Comparison of ENCODE assay signal across 21 cellular contexts in genomic region chr4:78653655-78654054, GRCh38.
DNase-seq lines count a peak whose midpoint lies in the region; ATAC-seq, FAIRE-seq and TF ChIP-seq lines count a peak whose summit lies in the region.
"Had no signal": no experiment of that assay in that cellular context is flagged by ENCODE, and none has a peak within 500 bp of the region (broad histone marks: within the 10 kb centered on the region; RNA-seq: fewer than 3 reads in every experiment).

No MANE protein-coding gene starts in this region.

- H3K4me3 ChIP-seq in H1 (ENCODE audit: extremely low read depth in 1 of 4, insufficient read depth in 2 of 4, low read depth in 3 of 4, low read length in 4 of 4) = peak overlapping the region in 1 of 4 experiments; percentile 25; a peak in 1 of 8 replicates
- H3K4me3 ChIP-seq: esophagus squamous epithelium had no signal

- DNase-seq in EL (peak; percentile 29), HEK293T (ENCODE audit: extremely low spot score) (peak; percentile 13), SK-MEL-5 (ENCODE audit: low read depth, low spot score) (peak; percentile 32), H1 (ENCODE audit: low read depth in 1 of 2, low spot score in 2 of 2) (no peak), NCI-H1694 (lab: John Stamatoyannopoulos, UW) (no peak)
- DNase-seq in stimulated activated effector memory CD8-positive, alpha-beta T cell treated with anti-CD3 and anti-CD28 coated beads, Interleukin-12 subunit alpha, Interleukin-12 subunit beta, amount 100 ng/mL, for 72 hours (ENCODE audit: low spot score in 2 of 2) = no peak
- DNase-seq: activated CD4-positive, alpha-beta T cell treated with anti-CD3 and anti-CD28 coated beads, Interleukin-2, amount 50 U/mL, for 48 hours; activated naive CD4-positive, alpha-beta T cell treated with anti-CD3 and anti-CD28 coated beads, Interleukin-2, amount 10 ng/mL, durations not matched to agents 7 days and 5 days; activated T-cell treated with anti-CD3 and anti-CD28 coated beads, Interleukin-2, amount 50 U/mL, for 1 hour; Caco-2; dermis blood vessel endothelial cell; esophagus squamous epithelium; NCI-H2029; NCI-H510A treated with DMSO at 0.1 percent for 48 hours; nephron progenitor cell had no signal

- H2AK5ac ChIP-seq in H1 (ENCODE audit: low read depth, low read length) = no peak overlapping the region

- no peak for TF ChIP-seq POLR2A in H1 (IDR thresholded peaks at IDR 0.05; ENCODE audit: control extremely low read depth in 1 of 2, low read depth in 2 of 2, low read length in 2 of 2)

- H3K4me2 ChIP-seq in H1 (ENCODE audit: insufficient read depth in 1 of 2, low read depth in 2 of 2, low read length in 2 of 2) = peak overlapping the region; percentile 18 to 20; a peak in 2 of 4 replicates

- in situ Hi-C loops in SK-MEL-5 (cut with HindIII; ENCODE audit: low pct_unique_long_range_greater_than_20kb, low sequenced_read_pairs) = no loop called here

- no peaks in the 10 kb centered on the region for H3K36me3 Mint-ChIP-seq in stimulated activated effector memory CD8-positive, alpha-beta T cell treated with anti-CD3 and anti-CD28 coated beads, Interleukin-12 subunit alpha, Interleukin-12 subunit beta, amount 100 ng/mL, for 72 hours
- H3K36me3 Mint-ChIP-seq: activated naive CD4-positive, alpha-beta T cell treated with anti-CD3 and anti-CD28 coated beads, Interleukin-2, amount 10 ng/mL, durations not matched to agents 7 days and 5 days; memory B cell had no signal

- no peak overlapping the region for H3K27ac ChIP-seq in H1 (ENCODE audit: low read depth, low read length)

- H3K79me2 ChIP-seq in H1 (ENCODE audit: control insufficient read depth in 1 of 2, insufficient read depth in 2 of 2, low read length in 2 of 2) = no peaks in the 10 kb centered on the region

- POLR2A ChIA-PET in HEK293T (lab: Yijun Ruan, JAX) (no interaction called here), H1 (lab: Charles Lee; ENCODE audit: partially characterized antibody) (interaction anchor here (0.9 kb wide), 1 partner anchor 91 kb away, joined by 3 read pairs; no protein-coding TSS in a partner anchor)

- H3K9me3 ChIP-seq in H1 (ENCODE audit: insufficient read depth in 2 of 2, low read depth in 1 of 2, low read length in 1 of 2) = no peaks in the 10 kb centered on the region
- H3K9me3 ChIP-seq: Caco-2, esophagus squamous epithelium had no signal

- no peak for TF ChIP-seq EP300 in H1 (IDR thresholded peaks at IDR 0.05; ENCODE audit: borderline replicate concordance in 1 of 2, low read depth in 2 of 2, low read length in 2 of 2)

- no peak overlapping the region for H4K91ac ChIP-seq in H1 (replicated peaks; ENCODE audit: insufficient read length, low read length)

- CTCF ChIA-PET in HEK293T (lab: Yijun Ruan, JAX) = interaction anchor here (0.6 to 1.9 kb wide), 2 partner anchors 9 to 99 kb away, joined by 4 read pairs; no protein-coding TSS in a partner anchor
- CTCF ChIA-PET in H1 (lab: Charles Lee; ENCODE audit: partially characterized antibody) = interaction anchor here (1.1 to 1.3 kb wide), 3 partner anchors 9 to 179 kb away, joined by 3 to 8 read pairs (median 4); no protein-coding TSS in a partner anchor

- H2BK15ac ChIP-seq in H1 (ENCODE audit: low read length) = no peak overlapping the region

- H3K23me2 ChIP-seq in H1 (ENCODE audit: low read depth, low read length) = no peaks in the 10 kb centered on the region

- no peak overlapping the region for H2BK12ac ChIP-seq in H1 (ENCODE audit: low read depth, low read length)

- H3K27ac Mint-ChIP-seq in stimulated activated effector memory CD8-positive, alpha-beta T cell treated with anti-CD3 and anti-CD28 coated beads, Interleukin-12 subunit alpha, Interleukin-12 subunit beta, amount 100 ng/mL, for 72 hours = no peak overlapping the region
- H3K27ac Mint-ChIP-seq: activated naive CD4-positive, alpha-beta T cell treated with anti-CD3 and anti-CD28 coated beads, Interleukin-2, amount 10 ng/mL, durations not matched to agents 7 days and 5 days; memory B cell had no signal

- H3K79me1 ChIP-seq in H1 (ENCODE audit: low read depth, low read length) = no peaks in the 10 kb centered on the region

- 0 out of 2 replicates have a peak overlapping the region, but pooled peaks have one; percentile 57 for H2AFZ ChIP-seq in H1 (ENCODE audit: low read length)

- H3K4ac ChIP-seq in H1 (replicated peaks; ENCODE audit: insufficient read length, low read depth, low read length) = no peak overlapping the region

- H3K9ac ChIP-seq in H1 (replicated peaks in 1 of 4; ENCODE audit: extremely low read depth in 1 of 4, low read depth in 3 of 4, low read length in 3 of 4) = no peak overlapping the region

- WGBS in H1 (ENCODE audit: extremely low coverage in 1 of 2, insufficient coverage in 1 of 2, insufficient read length in 1 of 2, insufficient replicate concordance in 2 of 2, low coverage in 1 of 2, low lambda C conversion rate in 2 of 2, missing lambda C conversion rate in 1 of 2), 2 experiments = 17% methylated on average over 2 of the region's 2 CpGs; no CpG with 5 or more reads in 1 of the 2 experiments

- H3K56ac ChIP-seq in H1 (replicated peaks; ENCODE audit: insufficient read length, low read depth, low read length) = no peak overlapping the region

- H3K18ac ChIP-seq in H1 (ENCODE audit: extremely low read depth, low read length) = no peak overlapping the region

- ATAC-seq in HG02973 (IDR thresholded peaks at IDR 0.05; ENCODE audit: unreplicated experiment) (no peak), GM21619 (IDR thresholded peaks at IDR 0.05; ENCODE audit: unreplicated experiment) (no peak)
- ATAC-seq in stimulated activated effector memory CD8-positive, alpha-beta T cell treated with anti-CD3 and anti-CD28 coated beads, Interleukin-12 subunit alpha, Interleukin-12 subunit beta, amount 100 ng/mL, for 72 hours = no peak
- ATAC-seq: Panc1 had no signal

- no peak for TF ChIP-seq RAD21 in H1 (IDR thresholded peaks at IDR 0.05 in 1 of 2, conservative IDR thresholded peaks at IDR 0.05 in 1 of 2; ENCODE audit: low read depth in 2 of 2, low read length in 2 of 2)

- no peaks in the 10 kb centered on the region for H3K36me3 ChIP-seq in H1 (ENCODE audit: control insufficient read depth in 2 of 4, insufficient read depth in 4 of 4, low read length in 3 of 4)
- H3K36me3 ChIP-seq: esophagus squamous epithelium had no signal

- H2BK20ac ChIP-seq in H1 (ENCODE audit: low read length) = no peak overlapping the region

- no peak for TF ChIP-seq CTCF in H1 (IDR thresholded peaks at IDR 0.05; ENCODE audit: control extremely low read depth in 1 of 3, insufficient read depth in 1 of 3, low read depth in 1 of 3, low read length in 3 of 3)

- H3K27me3 ChIP-seq in H1 (replicated peaks in 1 of 4; ENCODE audit: control insufficient read depth in 3 of 4, extremely low read depth in 1 of 4, insufficient read depth in 3 of 4, low read length in 3 of 4) = no peaks in the 10 kb centered on the region
- H3K27me3 ChIP-seq: esophagus squamous epithelium had no signal

- H3K14ac ChIP-seq in H1 (ENCODE audit: insufficient read length) = no peak overlapping the region

- H3K23ac ChIP-seq in H1 (ENCODE audit: insufficient read length) = no peak overlapping the region

- H4K5ac ChIP-seq in H1 (ENCODE audit: insufficient read length, low read depth, low read length) = no peak overlapping the region

- no peak overlapping the region for H2BK120ac ChIP-seq in H1 (replicated peaks; ENCODE audit: low read depth, low read length)

- H3K4me3 Mint-ChIP-seq in stimulated activated effector memory CD8-positive, alpha-beta T cell treated with anti-CD3 and anti-CD28 coated beads, Interleukin-12 subunit alpha, Interleukin-12 subunit beta, amount 100 ng/mL, for 72 hours = no peak overlapping the region
- H3K4me3 Mint-ChIP-seq: activated naive CD4-positive, alpha-beta T cell treated with anti-CD3 and anti-CD28 coated beads, Interleukin-2, amount 10 ng/mL, durations not matched to agents 7 days and 5 days; memory B cell; nephron progenitor cell had no signal

- H3K4me1 Mint-ChIP-seq in stimulated activated effector memory CD8-positive, alpha-beta T cell treated with anti-CD3 and anti-CD28 coated beads, Interleukin-12 subunit alpha, Interleukin-12 subunit beta, amount 100 ng/mL, for 72 hours = peaks cover 20% of the 10 kb centered on the region

- FAIRE-seq in H1 (lab: Jason Lieb, UNC) = no peak
- FAIRE-seq: islet of Langerhans, TTC549 had no signal

- no peaks in the 10 kb centered on the region for H3K9me3 Mint-ChIP-seq in stimulated activated effector memory CD8-positive, alpha-beta T cell treated with anti-CD3 and anti-CD28 coated beads, Interleukin-12 subunit alpha, Interleukin-12 subunit beta, amount 100 ng/mL, for 72 hours
- H3K9me3 Mint-ChIP-seq: activated naive CD4-positive, alpha-beta T cell treated with anti-CD3 and anti-CD28 coated beads, Interleukin-2, amount 10 ng/mL, durations not matched to agents 7 days and 5 days; memory B cell; nephron progenitor cell had no signal

- no peaks in the 10 kb centered on the region for H4K20me1 ChIP-seq in H1 (replicated peaks in 1 of 2; ENCODE audit: control insufficient read depth in 1 of 2, insufficient read depth in 2 of 2, low read length in 2 of 2)

- H4K8ac ChIP-seq in H1 (ENCODE audit: extremely low read depth, insufficient read depth, low read length) = no peak overlapping the region

- H3K4me1 ChIP-seq in H1 (replicated peaks in 1 of 4; ENCODE audit: control insufficient read depth in 3 of 4, insufficient read depth in 4 of 4, low read length in 3 of 4) = no peaks in the 10 kb centered on the region
- H3K4me1 ChIP-seq: Caco-2 had no signal

- H2BK5ac ChIP-seq in H1 (ENCODE audit: low read depth, low read length) = no peak overlapping the region

TF ChIP-seq in HEK293T, 16 proteins besides CTCF, POLR2A, EP300 and RAD21:
- TF ChIP-seq FOXK2 (IDR thresholded peaks at IDR 0.05) (no peak), ELF4 (IDR thresholded peaks at IDR 0.05) (no peak)

TF ChIP-seq in H1, 55 proteins besides CTCF, POLR2A, EP300 and RAD21:
- TF ChIP-seq USF2 (IDR thresholded peaks at IDR 0.05; ENCODE audit: low read length) = peak; percentile 88
- peak; percentile 84 for TF ChIP-seq SIX5 (IDR thresholded peaks at IDR 0.05; ENCODE audit: low read depth, low read length)
- TF ChIP-seq, protein P1, sequence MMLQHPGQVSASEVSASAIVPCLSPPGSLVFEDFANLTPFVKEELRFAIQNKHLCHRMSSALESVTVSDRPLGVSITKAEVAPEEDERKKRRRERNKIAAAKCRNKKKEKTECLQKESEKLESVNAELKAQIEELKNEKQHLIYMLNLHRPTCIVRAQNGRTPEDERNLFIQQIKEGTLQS (IDR thresholded peaks at IDR 0.05; ENCODE audit: insufficient read depth, low read depth, low read length) = no peak
- no peak for TF ChIP-seq GTF2F1 (IDR thresholded peaks at IDR 0.05; ENCODE audit: borderline replicate concordance, low read depth, low read length)
- no peak for TF ChIP-seq SUZ12 (IDR thresholded peaks at IDR 0.05; ENCODE audit: low read length)

Comparison
In these comparisons a context has a peak if more than half of its experiments do, and no peak if none do; other contexts are left out.
1. DNase-seq: peak in EL (single experiment), HEK293T (single experiment) and SK-MEL-5 (single experiment); none in H1 (0 of 2), NCI-H1694 (single experiment) and stimulated activated effector memory CD8-positive, alpha-beta T cell treated with anti-CD3 and anti-CD28 coated beads, Interleukin-12 subunit alpha, Interleukin-12 subunit beta, amount 100 ng/mL, for 72 hours (0 of 2).